In the genomic region with DNA sequence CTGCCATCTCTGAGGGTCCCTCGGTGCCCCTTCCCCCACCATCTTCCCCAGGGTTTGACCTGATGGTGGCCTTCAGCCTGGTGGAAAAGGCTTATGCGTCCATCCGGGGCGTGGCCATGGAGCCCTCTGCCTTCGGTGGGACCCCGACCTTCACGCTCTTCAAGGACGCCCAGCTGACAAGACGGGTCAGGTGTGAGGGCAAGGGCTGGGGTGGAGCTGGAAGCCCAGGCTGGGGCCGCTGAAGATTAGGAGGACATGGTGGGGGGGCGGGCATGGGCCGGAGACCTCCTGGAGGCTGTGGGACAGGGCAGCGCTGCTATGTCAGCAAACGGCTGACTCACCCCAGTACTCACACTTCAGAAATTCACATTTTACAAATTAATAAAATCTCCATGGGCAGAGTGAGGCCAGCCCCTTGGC, we compare ENCODE assay signal across 20 cellular contexts. TPM values are rescaled to one million over a fixed set of nuclear protein-coding genes. Genes with fewer than 3 reads are reported as not detected.
DNase-seq lines count a peak whose midpoint lies in the region; ATAC-seq and TF ChIP-seq lines count a peak whose summit lies in the region.
"Had no signal": no experiment of that assay in that cellular context is flagged by ENCODE, and none has a peak within 500 bp of the region (broad histone marks: within the 10 kb centered on the region; RNA-seq: fewer than 3 reads in every experiment).

No MANE protein-coding gene starts in this region.

- intact Hi-C loops in activated CD4-positive, alpha-beta T cell treated with anti-CD3 and anti-CD28 coated beads for 36 hours (cut with DNase I, micrococcal nuclease), result no loop called here
- intact Hi-C loops in natural killer cell (cut with micrococcal nuclease) (no loop called here), ovary (cut with DNase I) (no loop called here), aorta (cut with DNase I) (no loop called here)

- no peak overlapping the region for H3K27ac Mint-ChIP-seq in activated CD4-positive, alpha-beta T cell treated with anti-CD3 and anti-CD28 coated beads for 36 hours
- H3K27ac Mint-ChIP-seq in natural killer cell treated with Interleukin-12 subunit alpha and Interleukin-12 subunit beta and Interleukin-15 and Interleukin-18, amount 100 ng/mL, for 72 hours, result no peak overlapping the region
- no peak overlapping the region for H3K27ac Mint-ChIP-seq in natural killer cell
- H3K27ac Mint-ChIP-seq: CD8-positive, alpha-beta T cell; GM23338 had no signal

- H3K9me3 ChIP-seq in ovary, result no peaks in the 10 kb centered on the region
- no peaks in the 10 kb centered on the region for H3K9me3 ChIP-seq in aorta (ENCODE audit: control insufficient read depth, low read length)
- H3K9me3 ChIP-seq: BLaER1 had no signal

- peak; percentile 2 for DNase-seq in activated CD4-positive, alpha-beta T cell treated with anti-CD3 and anti-CD28 coated beads for 36 hours
- no peak for DNase-seq in activated CD4-positive, alpha-beta T cell treated with anti-CD3 and anti-CD28 coated beads for 4 hours
- peak; percentile 22 for DNase-seq in natural killer cell treated with Interleukin-12 subunit alpha and Interleukin-12 subunit beta and Interleukin-15 and Interleukin-18, amount 100 ng/mL, for 72 hours (ENCODE audit: low spot score)
- DNase-seq in natural killer cell, result no peak
- DNase-seq in ovary, result peak in 3 of 5 donors; percentile 7 to 18 (median 13)
- DNase-seq in aorta, result peak; percentile 40 to 62
- no peak for DNase-seq in germinal center (ENCODE audit: low spot score)
- DNase-seq in OCI-M1 (lab: John Stamatoyannopoulos, UW), result no peak
- DNase-seq: CD8-positive, alpha-beta T cell; DND-41; KBM-7; NCI-H1417 treated with DMSO at 0.1 percent for 48 hours; NCI-H1930; NCI-H446 treated with DMSO at 0.1 percent for 48 hours; NCI-H774 had no signal

- no peak for TF ChIP-seq POLR2A in ovary (IDR thresholded peaks at IDR 0.05)

- H3K36me3 Mint-ChIP-seq in activated CD4-positive, alpha-beta T cell treated with anti-CD3 and anti-CD28 coated beads for 36 hours (ENCODE audit: low read depth), result no peaks in the 10 kb centered on the region
- H3K36me3 Mint-ChIP-seq in natural killer cell treated with Interleukin-12 subunit alpha and Interleukin-12 subunit beta and Interleukin-15 and Interleukin-18, amount 100 ng/mL, for 72 hours, result no peaks in the 10 kb centered on the region
- no peaks in the 10 kb centered on the region for H3K36me3 Mint-ChIP-seq in natural killer cell
- H3K36me3 Mint-ChIP-seq: CD8-positive, alpha-beta T cell had no signal

- no peak overlapping the region for H3K4me3 Mint-ChIP-seq in activated CD4-positive, alpha-beta T cell treated with anti-CD3 and anti-CD28 coated beads for 36 hours
- H3K4me3 Mint-ChIP-seq in natural killer cell treated with Interleukin-12 subunit alpha and Interleukin-12 subunit beta and Interleukin-15 and Interleukin-18, amount 100 ng/mL, for 72 hours, result no peak overlapping the region
- no peak overlapping the region for H3K4me3 Mint-ChIP-seq in natural killer cell
- H3K4me3 Mint-ChIP-seq: CD8-positive, alpha-beta T cell; GM23338 had no signal

- H3K27ac ChIP-seq in ovary (no peak overlapping the region), aorta (ENCODE audit: low read depth in 1 of 2, low read length in 2 of 2) (no peak overlapping the region)
- H3K27ac ChIP-seq: 22Rv1, BLaER1 had no signal

- POLR2A ChIA-PET in activated CD4-positive, alpha-beta T cell treated with anti-CD3 and anti-CD28 coated beads for 36 hours (lab: Charles Lee), result no interaction called here

- H3K4me3 ChIP-seq in ovary (no peak overlapping the region), aorta (ENCODE audit: low read length in 2 of 2) (no peak overlapping the region)
- H3K4me3 ChIP-seq: BLaER1, GM12878, GM23338 had no signal

- WGBS in ovary, 3 donors, result 75 to 82% (median 80%) methylated on average over 14 of the region's 14 CpGs
- 80 to 81% methylated on average over 14 of the region's 14 CpGs for WGBS in aorta, 2 donors

- no peaks in the 10 kb centered on the region for H3K27me3 ChIP-seq in ovary
- H3K27me3 ChIP-seq in aorta (ENCODE audit: control insufficient read depth in 1 of 2, insufficient read depth in 2 of 2, low read length in 1 of 2), result no peaks in the 10 kb centered on the region
- H3K27me3 ChIP-seq: BLaER1 had no signal

- ATAC-seq in activated CD4-positive, alpha-beta T cell treated with anti-CD3 and anti-CD28 coated beads for 36 hours, result no peak
- ATAC-seq in natural killer cell treated with Interleukin-12 subunit alpha and Interleukin-12 subunit beta and Interleukin-15 and Interleukin-18, amount 100 ng/mL, for 72 hours, result no peak
- ATAC-seq in natural killer cell, result no peak
- no peak for ATAC-seq in aorta (ENCODE audit: low FRiP score)
- ATAC-seq: CD8-positive, alpha-beta T cell; GM12878; HCT116 had no signal

- no peaks in the 10 kb centered on the region for H3K4me1 Mint-ChIP-seq in activated CD4-positive, alpha-beta T cell treated with anti-CD3 and anti-CD28 coated beads for 36 hours
- H3K4me1 Mint-ChIP-seq in natural killer cell treated with Interleukin-12 subunit alpha and Interleukin-12 subunit beta and Interleukin-15 and Interleukin-18, amount 100 ng/mL, for 72 hours (ENCODE audit: low read depth in 2 of 2), result no peaks in the 10 kb centered on the region
- H3K4me1 Mint-ChIP-seq in natural killer cell, result no peaks in the 10 kb centered on the region
- H3K4me1 Mint-ChIP-seq: GM23338 had no signal

- H3K27me3 Mint-ChIP-seq in activated CD4-positive, alpha-beta T cell treated with anti-CD3 and anti-CD28 coated beads for 36 hours, result no peaks in the 10 kb centered on the region
- no peaks in the 10 kb centered on the region for H3K27me3 Mint-ChIP-seq in natural killer cell treated with Interleukin-12 subunit alpha and Interleukin-12 subunit beta and Interleukin-15 and Interleukin-18, amount 100 ng/mL, for 72 hours
- H3K27me3 Mint-ChIP-seq in natural killer cell (ENCODE audit: low read depth in 2 of 2), result no peaks in the 10 kb centered on the region

- CTCF ChIA-PET in activated CD4-positive, alpha-beta T cell treated with anti-CD3 and anti-CD28 coated beads for 36 hours (lab: Charles Lee), result interaction anchor here (1.5 kb wide), 1 partner anchor 9 kb away, joined by 4 read pairs; no protein-coding TSS in a partner anchor

- no peak for TF ChIP-seq EP300 in ovary (IDR thresholded peaks at IDR 0.05)

- H3K9me3 Mint-ChIP-seq in activated CD4-positive, alpha-beta T cell treated with anti-CD3 and anti-CD28 coated beads for 36 hours (ENCODE audit: low read depth), result no peaks in the 10 kb centered on the region
- no peaks in the 10 kb centered on the region for H3K9me3 Mint-ChIP-seq in natural killer cell treated with Interleukin-12 subunit alpha and Interleukin-12 subunit beta and Interleukin-15 and Interleukin-18, amount 100 ng/mL, for 72 hours
- H3K9me3 Mint-ChIP-seq in natural killer cell, result no peaks in the 10 kb centered on the region
- H3K9me3 Mint-ChIP-seq: CD8-positive, alpha-beta T cell; GM23338 had no signal

- no peaks in the 10 kb centered on the region for H3K4me1 ChIP-seq in ovary (ENCODE audit: insufficient read depth)
- H3K4me1 ChIP-seq in aorta (ENCODE audit: control insufficient read depth in 1 of 2, insufficient read depth in 2 of 2, low read length in 2 of 2), result no peaks in the 10 kb centered on the region

- TF ChIP-seq CTCF in natural killer cell (IDR thresholded peaks at IDR 0.05), result no peak
- TF ChIP-seq CTCF in ovary (IDR thresholded peaks at IDR 0.05), result no peak

- no peaks in the 10 kb centered on the region for H3K36me3 ChIP-seq in ovary
- no peaks in the 10 kb centered on the region for H3K36me3 ChIP-seq in aorta (ENCODE audit: control insufficient read depth in 1 of 2, insufficient read depth in 2 of 2, low read length in 1 of 2)
- H3K36me3 ChIP-seq: BLaER1 had no signal

RNA-seq across cellular contexts. Expression of a gene that starts 23.5 kb away (rescaled TPM):
- total RNA-seq in activated CD4-positive, alpha-beta T cell treated with anti-CD3 and anti-CD28 coated beads for 36 hours, result under 1 TPM; 0.04 to 0.09 TPM
- total RNA-seq in natural killer cell treated with Interleukin-12 subunit alpha and Interleukin-12 subunit beta and Interleukin-15 and Interleukin-18, amount 100 ng/mL, for 72 hours, result not detected
- total RNA-seq in natural killer cell (under 1 TPM in 2 of 3 donors, not detected in 1; 0.12 to 0.33 TPM), ovary (under 1 TPM in 3 of 7 donors, not detected in 4; 0.17 to 0.54 (median 0.33) TPM), aorta (under 1 TPM in 1 of 2 donors, not detected in 1; 0.09 TPM)
- polyA plus RNA-seq in ovary (under 1 TPM in 1 of 2 donors, not detected in 1; 0.10 TPM), aorta (under 1 TPM in 1 of 2 donors, not detected in 1; 0.15 TPM)
- total RNA-seq: GM12878 had no signal
- polyA plus RNA-seq: GM12878 had no signal

RNA-seq across cellular contexts. Expression of a gene that starts 43.9 kb away (rescaled TPM):
- 10 to 100 TPM; 73.4 to 77.6 TPM for total RNA-seq in activated CD4-positive, alpha-beta T cell treated with anti-CD3 and anti-CD28 coated beads for 36 hours
- total RNA-seq in natural killer cell treated with Interleukin-12 subunit alpha and Interleukin-12 subunit beta and Interleukin-15 and Interleukin-18, amount 100 ng/mL, for 72 hours, result 100 to 1,000 TPM in 1 of 2 donors, 10 to 100 TPM in 1; 87.2 to 144 TPM
- total RNA-seq in natural killer cell (100 to 1,000 TPM; 118 to 138 (median 127) TPM), ovary (10 to 100 TPM; 40.2 to 80.2 (median 74.8) TPM), aorta (10 to 100 TPM; 75.6 to 88.2 TPM)
- polyA plus RNA-seq in ovary (10 to 100 TPM; 18.9 to 59.5 TPM), aorta (100 to 1,000 TPM in 1 of 2 donors, 10 to 100 TPM in 1; 21.7 to 202 TPM)

RNA-seq across cellular contexts. Expression of a gene that starts 44.6 kb away (rescaled TPM):
- not detected for total RNA-seq in activated CD4-positive, alpha-beta T cell treated with anti-CD3 and anti-CD28 coated beads for 36 hours
- not detected for total RNA-seq in natural killer cell treated with Interleukin-12 subunit alpha and Interleukin-12 subunit beta and Interleukin-15 and Interleukin-18, amount 100 ng/mL, for 72 hours
- total RNA-seq in natural killer cell (not detected), ovary (1 to 10 TPM in 3 of 7 donors, under 1 TPM in 3, not detected in 1; 0.15 to 2.9 (median 0.77) TPM), aorta (not detected)
- polyA plus RNA-seq in ovary (under 1 TPM in 1 of 2 donors, not detected in 1; 0.06 TPM), aorta (not detected)
- total RNA-seq: CD8-positive, alpha-beta T cell had no signal

Comparison
In these comparisons a context has a peak if more than half of its experiments do, and no peak if none do; other contexts are left out.
1. DNase-seq: peak in activated CD4-positive, alpha-beta T cell treated with anti-CD3 and anti-CD28 coated beads for 36 hours (single experiment), natural killer cell treated with Interleukin-12 subunit alpha and Interleukin-12 subunit beta and Interleukin-15 and Interleukin-18, amount 100 ng/mL, for 72 hours (single experiment), ovary (3 of 5) and aorta (2 of 2); none in activated CD4-positive, alpha-beta T cell treated with anti-CD3 and anti-CD28 coated beads for 4 hours (0 of 2), natural killer cell (single experiment), germinal center (single experiment) and OCI-M1 (single experiment).